ENCODE assay signal across 24 cellular contexts in the genomic region with DNA sequence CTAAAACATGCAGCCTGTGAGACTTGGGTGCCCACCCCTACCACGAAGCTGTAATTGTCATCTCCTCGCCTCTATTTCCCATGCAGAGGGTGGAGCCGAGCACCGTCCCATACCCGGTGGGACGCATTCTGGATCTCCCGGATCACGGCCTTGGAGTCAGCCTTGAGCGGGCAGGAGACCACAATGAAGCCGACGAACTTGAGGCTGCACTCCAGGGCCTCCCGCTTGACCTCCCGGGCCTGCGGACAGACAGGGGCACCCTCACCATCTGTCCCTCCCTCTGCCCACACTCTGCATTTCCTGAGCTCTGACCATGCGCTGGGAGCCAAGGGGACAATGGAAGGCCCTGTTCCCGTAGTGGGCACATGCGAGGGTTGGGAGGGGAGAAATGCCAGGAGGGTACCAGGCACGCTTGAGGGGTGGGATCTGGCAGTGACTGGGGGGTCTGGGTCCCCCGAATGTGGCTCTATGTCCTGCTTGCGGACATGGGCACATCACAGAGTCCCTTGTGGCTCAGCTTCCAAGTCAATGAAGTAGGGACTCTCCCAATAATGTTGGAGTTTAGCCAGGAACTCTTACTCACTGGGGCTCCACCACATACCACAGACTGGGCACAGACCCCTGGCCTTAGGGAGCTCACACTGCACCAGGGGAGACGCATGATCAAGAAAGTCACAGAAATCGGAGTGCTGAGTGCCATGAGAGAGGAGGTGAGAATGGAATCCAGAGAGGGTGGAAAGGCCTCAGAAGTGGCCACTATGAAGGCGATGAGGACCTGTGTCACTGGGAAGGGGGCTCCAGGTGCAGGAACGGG. TPM values are rescaled to one million over a fixed set of nuclear protein-coding genes. Genes with fewer than 3 reads are reported as not detected.
DNase-seq lines count a peak whose midpoint lies in the region; ATAC-seq, FAIRE-seq and TF ChIP-seq lines count a peak whose summit lies in the region.
"Had no signal": no experiment of that assay in that cellular context is flagged by ENCODE, and none has a peak within 500 bp of the region (broad histone marks: within the 10 kb centered on the region; RNA-seq: fewer than 3 reads in every experiment).

No MANE protein-coding gene starts in this region.

- H3K9me3 ChIP-seq in CD4-positive, alpha-beta memory T cell (ENCODE audit: control insufficient read depth in 1 of 2, low read length in 2 of 2) = no peaks in the 10 kb centered on the region
- no peaks in the 10 kb centered on the region for H3K9me3 ChIP-seq in CD4-positive, alpha-beta T cell (ENCODE audit: control insufficient read depth, low read length)
- H3K9me3 ChIP-seq: Caco-2, HAP-1, neutrophil, thoracic aorta had no signal

- in situ Hi-C loops in astrocyte of the spinal cord (cut with HindIII; ENCODE audit: low sequenced_read_pairs) = no loop called here

- H3K27ac Mint-ChIP-seq in CD4-positive, alpha-beta memory T cell = peak overlapping the region in 4 of 7 donors; percentile 18 to 79 (median 48)
- H3K27ac Mint-ChIP-seq in immature natural killer cell = no peak overlapping the region
- no peak overlapping the region for H3K27ac Mint-ChIP-seq in CD4-positive, alpha-beta T cell
- H3K27ac Mint-ChIP-seq: activated T-helper 2 cell treated with anti-CD3 and anti-CD28 coated beads, Interferon-gamma antibody, Interleukin-2, Interleukin-4, amounts not matched to agents 10 μg/mL and 5 μg/mL and 100 μg/mL, durations not matched to agents 14 hours and 24 hours and 36 hours had no signal

- intact Hi-C loops in CD4-positive, alpha-beta memory T cell (cut with micrococcal nuclease) = no loop called here
- intact Hi-C loops in CD4-positive, alpha-beta T cell (cut with DNase I, micrococcal nuclease) = no loop called here

- peaks cover 46 to 66% of the 10 kb centered on the region in 2 donors for H3K36me3 Mint-ChIP-seq in CD4-positive, alpha-beta memory T cell
- peaks cover 11 to 18% (median 16%) of the 10 kb centered on the region in 3 donors for H3K36me3 Mint-ChIP-seq in immature natural killer cell
- H3K36me3 Mint-ChIP-seq in CD4-positive, alpha-beta T cell (ENCODE audit: low read depth) = peaks cover 92% of the 10 kb centered on the region

- no peak for TF ChIP-seq CTCF in astrocyte of the spinal cord (IDR thresholded peaks at IDR 0.05; ENCODE audit: low read depth, low read length)
- no peak for TF ChIP-seq CTCF in CD4-positive, alpha-beta T cell (IDR thresholded peaks at IDR 0.05)

- H3K36me3 ChIP-seq in CD4-positive, alpha-beta memory T cell (ENCODE audit: insufficient read depth, low read length) = peaks cover 82% of the 10 kb centered on the region

- no peaks in the 10 kb centered on the region for H3K9me3 Mint-ChIP-seq in CD4-positive, alpha-beta memory T cell
- no peaks in the 10 kb centered on the region for H3K9me3 Mint-ChIP-seq in immature natural killer cell
- no peaks in the 10 kb centered on the region for H3K9me3 Mint-ChIP-seq in CD4-positive, alpha-beta T cell
- H3K9me3 Mint-ChIP-seq: activated T-helper 2 cell treated with anti-CD3 and anti-CD28 coated beads, Interferon-gamma antibody, Interleukin-2, Interleukin-4, amounts not matched to agents 10 μg/mL and 5 μg/mL and 100 μg/mL, durations not matched to agents 14 hours and 24 hours and 36 hours had no signal

- peaks cover 0 to 5% (median 1%) of the 10 kb centered on the region in 4 donors for H3K4me1 Mint-ChIP-seq in CD4-positive, alpha-beta memory T cell
- peaks cover 0 to 1% of the 10 kb centered on the region in 2 donors for H3K4me1 Mint-ChIP-seq in immature natural killer cell
- H3K4me1 Mint-ChIP-seq in CD4-positive, alpha-beta T cell (ENCODE audit: low read depth) = no peaks in the 10 kb centered on the region

- TF ChIP-seq POLR2A in GM12892 (IDR thresholded peaks at IDR 0.05; ENCODE audit: low read depth, low read length) = no peak

- H3K4me3 ChIP-seq in CD4-positive, alpha-beta memory T cell (ENCODE audit: low read length in 2 of 2) = no peak overlapping the region
- no peak overlapping the region for H3K4me3 ChIP-seq in astrocyte of the spinal cord (ENCODE audit: low read depth, low read length)
- H3K4me3 ChIP-seq: GM12878, HAP-1, PC-9, thoracic aorta had no signal

- peak in 1 of 5 donors; percentile 26 for DNase-seq in CD4-positive, alpha-beta memory T cell
- DNase-seq in GM12892 (ENCODE audit: insufficient read length) (peak; percentile 16), astrocyte of the spinal cord (ENCODE audit: low read depth, low spot score) (peak; percentile 8), myocyte (ENCODE audit: low read depth) (peak; percentile 30), immature natural killer cell (no peak)
- DNase-seq in CD4-positive, alpha-beta T cell = no peak
- DNase-seq: Caco-2; central memory CD4-positive, alpha-beta T cell; glutamatergic neuron; MM.1S; NCI-H146; NCI-H2171 treated with DMSO at 0.1 percent for 48 hours; NCI-H82; PC-9; retina; stimulated activated CD4-positive, alpha-beta T cell treated with anti-CD3 and anti-CD28 coated beads, Interleukin-15, amount 100 ng/mL, for 24 hours had no signal

- H3K4me1 ChIP-seq in CD4-positive, alpha-beta memory T cell (ENCODE audit: insufficient read depth, low read length) = no peaks in the 10 kb centered on the region
- H3K4me1 ChIP-seq: Caco-2, HAP-1 had no signal

- no peaks in the 10 kb centered on the region for H3K27me3 ChIP-seq in CD4-positive, alpha-beta memory T cell (ENCODE audit: insufficient read depth, low read length)
- H3K27me3 ChIP-seq in CD4-positive, alpha-beta T cell (ENCODE audit: control insufficient read depth, insufficient read depth, low read length) = no peaks in the 10 kb centered on the region
- H3K27me3 ChIP-seq: neutrophil had no signal

- POLR2A ChIA-PET in CD4-positive, alpha-beta memory T cell (lab: Charles Lee; ENCODE audit: partially characterized antibody) = interaction anchor here (0.9 to 3.4 kb wide), 5 partner anchors 7 to 21 kb away, joined by 3 to 17 read pairs (median 6); partner anchors contain the start of genes ATP13A1 and ZNF101
- POLR2A ChIA-PET in CD4-positive, alpha-beta T cell (lab: Charles Lee) = interaction anchor here (0.8 to 2.2 kb wide), 3 partner anchors 8 to 16 kb away, joined by 3 to 8 read pairs (median 7); partner anchors contain the start of gene ZNF101

- FAIRE-seq in GM12892 (lab: Jason Lieb, UNC) = no peak
- FAIRE-seq: G401.6, GM12878 had no signal

- no peak overlapping the region for H3K4me3 Mint-ChIP-seq in CD4-positive, alpha-beta memory T cell
- H3K4me3 Mint-ChIP-seq in immature natural killer cell = no peak overlapping the region
- H3K4me3 Mint-ChIP-seq in CD4-positive, alpha-beta T cell = no peak overlapping the region

- CTCF ChIA-PET in CD4-positive, alpha-beta memory T cell (lab: Charles Lee; ENCODE audit: partially characterized antibody) = interaction anchor here (1.3 to 3.4 kb wide), 2 partner anchors 99 to 121 kb away, joined by 3 to 12 read pairs; no protein-coding TSS in a partner anchor
- CTCF ChIA-PET in CD4-positive, alpha-beta T cell (lab: Charles Lee) = no interaction called here

- no peak for ATAC-seq in GM21717 (IDR thresholded peaks at IDR 0.05; ENCODE audit: unreplicated experiment)
- no peak for ATAC-seq in CD4-positive, alpha-beta T cell (ENCODE audit: poor library complexity)
- ATAC-seq: esophagus mucosa, GM12878 had no signal

- H3K27me3 Mint-ChIP-seq in CD4-positive, alpha-beta memory T cell = no peaks in the 10 kb centered on the region
- H3K27me3 Mint-ChIP-seq in immature natural killer cell (ENCODE audit: low read depth in 3 of 3) = peaks cover 1 to 4% (median 2%) of the 10 kb centered on the region in 3 donors
- H3K27me3 Mint-ChIP-seq in CD4-positive, alpha-beta T cell = no peaks in the 10 kb centered on the region

- no peak overlapping the region for H3K27ac ChIP-seq in CD4-positive, alpha-beta memory T cell (ENCODE audit: low read depth, low read length)
- H3K27ac ChIP-seq in CD4-positive, alpha-beta T cell (ENCODE audit: low read depth, low read length) = no peak overlapping the region
- H3K27ac ChIP-seq: neutrophil, PC-9, thoracic aorta had no signal

RNA-seq across cellular contexts. Expression of gene GMIP, which starts 9.2 kb away (rescaled TPM):
- total RNA-seq in CD4-positive, alpha-beta memory T cell = 100 to 1,000 TPM; 101 to 105 TPM
- 10 to 100 TPM; 28.4 to 49.7 TPM for polyA plus RNA-seq in CD4-positive, alpha-beta memory T cell
- polyA plus RNA-seq in GM12892 (2012; ENCODE audit: missing spikeins) = 21.5 TPM
- total RNA-seq in myocyte = 12.4 and 13.3 TPM in 2 replicates
- polyA plus RNA-seq in myocyte (2012) = 22.8 TPM
- polyA plus RNA-seq in immature natural killer cell = 10 to 100 TPM; 38.9 to 84.4 (median 40.0) TPM
- total RNA-seq in CD4-positive, alpha-beta T cell = 10 to 100 TPM; 89.6 to 97.0 TPM

RNA-seq across cellular contexts. Expression of gene ATP13A1, which starts 10.8 kb away (rescaled TPM):
- total RNA-seq in CD4-positive, alpha-beta memory T cell = 100 to 1,000 TPM; 137 to 139 TPM
- polyA plus RNA-seq in CD4-positive, alpha-beta memory T cell = 10 to 100 TPM; 21.3 to 54.7 TPM
- polyA plus RNA-seq in GM12892 (2012; ENCODE audit: missing spikeins) = 20.2 TPM
- 102 and 113 TPM in 2 replicates for total RNA-seq in myocyte
- polyA plus RNA-seq in myocyte (2012) = 52.1 TPM
- polyA plus RNA-seq in immature natural killer cell = 10 to 100 TPM in 2 of 3 donors, 1 to 10 TPM in 1; 8.4 to 29.2 (median 18.6) TPM
- total RNA-seq in CD4-positive, alpha-beta T cell = 10 to 100 TPM; 84.8 to 87.6 TPM

RNA-seq across cellular contexts. Expression of gene ZNF101, which starts 15.9 kb away (rescaled TPM):
- 100 to 1,000 TPM; 152 to 156 TPM for total RNA-seq in CD4-positive, alpha-beta memory T cell
- 100 to 1,000 TPM in 1 of 2 donors, 10 to 100 TPM in 1; 97.3 to 113 TPM for polyA plus RNA-seq in CD4-positive, alpha-beta memory T cell
- polyA plus RNA-seq in GM12892 (2012; ENCODE audit: missing spikeins) = 13.4 TPM
- total RNA-seq in myocyte = 2.4 and 5.2 TPM in 2 replicates
- 3.5 TPM for polyA plus RNA-seq in myocyte (2012)
- polyA plus RNA-seq in immature natural killer cell = 10 to 100 TPM; 33.9 to 51.4 (median 36.8) TPM
- total RNA-seq in CD4-positive, alpha-beta T cell = 10 to 100 TPM; 58.8 to 60.6 TPM

RNA-seq across cellular contexts. Expression of gene LPAR2, which starts 24.7 kb away (rescaled TPM):
- total RNA-seq in CD4-positive, alpha-beta memory T cell = 10 to 100 TPM; 70.7 to 72.4 TPM
- polyA plus RNA-seq in CD4-positive, alpha-beta memory T cell = 10 to 100 TPM; 27.2 to 37.7 TPM
- polyA plus RNA-seq in GM12892 (2012; ENCODE audit: missing spikeins) = 13.8 TPM
- total RNA-seq in myocyte = 3.1 and 3.7 TPM in 2 replicates
- 12.0 TPM for polyA plus RNA-seq in myocyte (2012)
- 1 to 10 TPM; 3.8 to 5.9 (median 4.6) TPM for polyA plus RNA-seq in immature natural killer cell
- total RNA-seq in CD4-positive, alpha-beta T cell = 10 to 100 TPM; 85.9 to 93.7 TPM

RNA-seq across cellular contexts. Expression of gene PBX4, which starts 34.2 kb away (rescaled TPM):
- 10 to 100 TPM; 46.5 to 56.3 TPM for total RNA-seq in CD4-positive, alpha-beta memory T cell
- 10 to 100 TPM in 1 of 2 donors, 1 to 10 TPM in 1; 3.9 to 11.8 TPM for polyA plus RNA-seq in CD4-positive, alpha-beta memory T cell
- polyA plus RNA-seq in GM12892 (2012; ENCODE audit: missing spikeins) = 11.2 TPM
- total RNA-seq in myocyte = 1.1 and 1.8 TPM in 2 replicates
- polyA plus RNA-seq in myocyte (2012) = 3.3 TPM
- polyA plus RNA-seq in immature natural killer cell = under 1 TPM in 2 of 3 donors, not detected in 1; 0.57 to 0.82 TPM
- total RNA-seq in CD4-positive, alpha-beta T cell = 10 to 100 TPM; 50.1 to 51.8 TPM
- total RNA-seq: thoracic aorta had no signal

Comparison
In these comparisons a context has a peak if more than half of its experiments do, and no peak if none do; other contexts are left out.
1. DNase-seq: peak in GM12892 (single experiment), astrocyte of the spinal cord (single experiment) and myocyte (single experiment); none in immature natural killer cell (0 of 3) and CD4-positive, alpha-beta T cell (0 of 10).
2. H3K27ac Mint-ChIP-seq: peak in CD4-positive, alpha-beta memory T cell (4 of 7); none in immature natural killer cell (0 of 6) and CD4-positive, alpha-beta T cell (single experiment).